ENCODE assay signal across 24 cellular contexts in genomic region chr7:88859288-88859687, GRCh38.
DNase-seq lines count a peak whose midpoint lies in the region; ATAC-seq, FAIRE-seq and TF ChIP-seq lines count a peak whose summit lies in the region.
"Had no signal": no experiment of that assay in that cellular context is flagged by ENCODE, and none has a peak within 500 bp of the region (broad histone marks: within the 10 kb centered on the region; RNA-seq: fewer than 3 reads in every experiment).

No MANE protein-coding gene starts in this region.

- no peaks in the 10 kb centered on the region for H3K79me2 ChIP-seq in HepG2 (ENCODE audit: insufficient read depth, low read length)
- H3K79me2 ChIP-seq in K562 (ENCODE audit: control insufficient read depth, insufficient read depth, low read length) = no peaks in the 10 kb centered on the region

- H3K27me3 ChIP-seq in HepG2 (ENCODE audit: control insufficient read depth in 1 of 2, insufficient read depth in 2 of 2, low read length in 2 of 2) = no peaks in the 10 kb centered on the region
- H3K27me3 ChIP-seq in right lobe of liver = no peaks in the 10 kb centered on the region
- H3K27me3 ChIP-seq in K562 (ENCODE audit: control insufficient read depth in 2 of 2, insufficient read depth in 2 of 2, low read length in 2 of 2) = no peaks in the 10 kb centered on the region
- H3K27me3 ChIP-seq: BE2C, BLaER1 had no signal

- no peak overlapping the region for H2AFZ ChIP-seq in HepG2 (ENCODE audit: low read length)
- H2AFZ ChIP-seq in K562 (ENCODE audit: low read depth, low read length) = no peak overlapping the region

- BruUV-seq in HepG2 (replicated peaks; lab: Mats Ljungman, UMichigan) (no TSS peak), K562 (replicated peaks; lab: Mats Ljungman, UMichigan) (no TSS peak)

- H3K27ac ChIP-seq in HepG2 (ENCODE audit: extremely low read length, insufficient read depth, low read length) = no peak overlapping the region
- H3K27ac ChIP-seq in right lobe of liver = no peak overlapping the region
- H3K27ac ChIP-seq in K562 (ENCODE audit: extremely low read depth, low read depth, low read length) = no peak overlapping the region
- H3K27ac ChIP-seq: 22Rv1, BLaER1 had no signal

- TF ChIP-seq CTCF in HepG2 (CRISPR knock-in tag; IDR thresholded peaks at IDR 0.05) (no peak), right lobe of liver (IDR thresholded peaks at IDR 0.05) (no peak), K562 (IDR thresholded peaks at IDR 0.05 in 2 of 3, conservative IDR thresholded peaks at IDR 0.05 in 1 of 3; ENCODE audit: insufficient read depth in 2 of 3, low read depth in 1 of 3, low read length in 3 of 3) (no peak)

- no peak overlapping the region for H3K9ac ChIP-seq in HepG2 (ENCODE audit: insufficient read depth, low read depth, low read length)
- H3K9ac ChIP-seq in K562 (ENCODE audit: insufficient read depth in 1 of 2, low read depth in 2 of 2, low read length in 2 of 2) = no peak overlapping the region
- H3K9ac ChIP-seq: BLaER1 had no signal

- CTCF ChIA-PET in HepG2 (lab: Yijun Ruan, JAX; ENCODE audit: low intra/inter-chr PET ratio, low total read pairs) (no interaction called here), K562 (lab: Yijun Ruan, JAX; ENCODE audit: low intra/inter-chr PET ratio) (no interaction called here)

- ATAC-seq in HepG2 (no peak), right lobe of liver (no peak), K562 (no peak)
- ATAC-seq: GM12878 had no signal

- POLR2A ChIA-PET in HepG2 (lab: Yijun Ruan, JAX) (no interaction called here), K562 (lab: Yijun Ruan, JAX) (no interaction called here)

- H3K36me3 ChIP-seq in HepG2 (replicated peaks in 1 of 2; ENCODE audit: control insufficient read depth in 1 of 2, insufficient read depth in 2 of 2, low read length in 2 of 2) = no peaks in the 10 kb centered on the region
- H3K36me3 ChIP-seq in right lobe of liver = no peaks in the 10 kb centered on the region
- no peaks in the 10 kb centered on the region for H3K36me3 ChIP-seq in K562 (ENCODE audit: control insufficient read depth, insufficient read depth, low read length)
- H3K36me3 ChIP-seq: BE2C, BLaER1 had no signal

- intact Hi-C loops in HepG2 (cut with micrococcal nuclease; ENCODE audit: unreplicated experiment) = no loop called here
- intact Hi-C loops in right lobe of liver (cut with DNase I) = no loop called here
- intact Hi-C loops in K562 (cut with micrococcal nuclease) = no loop called here

- TF ChIP-seq POLR2A in HepG2 (IDR thresholded peaks at IDR 0.05; ENCODE audit: insufficient read depth in 1 of 2, low read depth in 2 of 2, low read length in 2 of 2) (no peak), right lobe of liver (IDR thresholded peaks at IDR 0.05) (no peak), K562 (conservative IDR thresholded peaks at IDR 0.05) (no peak)

- FAIRE-seq in HepG2 (lab: Jason Lieb, UNC) (no peak), K562 (lab: Jason Lieb, UNC) (no peak)
- FAIRE-seq: GM12878, GM12892, GM18507 had no signal

- TF ChIP-seq RAD21 in HepG2 (CRISPR knock-in tag; IDR thresholded peaks at IDR 0.05) (no peak), K562 (CRISPR knock-in tag; conservative IDR thresholded peaks at IDR 0.05 in 1 of 2, IDR thresholded peaks at IDR 0.05 in 1 of 2) (no peak)

- H3K4me1 ChIP-seq in HepG2 (ENCODE audit: insufficient read depth, low read length) (no peaks in the 10 kb centered on the region), right lobe of liver (no peaks in the 10 kb centered on the region), K562 (replicated peaks in 1 of 2; ENCODE audit: control insufficient read depth in 2 of 2, insufficient read depth in 2 of 2, low read length in 2 of 2) (no peaks in the 10 kb centered on the region)
- H3K4me1 ChIP-seq: BLaER1 had no signal

- no peak overlapping the region for H3K4me3 ChIP-seq in HepG2 (replicated peaks in 1 of 3; ENCODE audit: insufficient read depth in 1 of 3, low read depth in 2 of 3, low read length in 3 of 3)
- no peak overlapping the region for H3K4me3 ChIP-seq in right lobe of liver
- no peak overlapping the region for H3K4me3 ChIP-seq in K562
- H3K4me3 ChIP-seq: BLaER1, GM12878 had no signal

- H3K9me3 ChIP-seq in HepG2 (ENCODE audit: low read length) (no peaks in the 10 kb centered on the region), right lobe of liver (no peaks in the 10 kb centered on the region), K562 (replicated peaks; ENCODE audit: control insufficient read depth, insufficient read depth, low read depth, low read length) (no peaks in the 10 kb centered on the region)
- H3K9me3 ChIP-seq: BE2C, BLaER1 had no signal

- H3K9me1 ChIP-seq in K562 (ENCODE audit: control insufficient read depth, insufficient read depth, low read length) = no peaks in the 10 kb centered on the region

- in situ Hi-C loops in HepG2 (cut with HindIII; ENCODE audit: extremely low pct_ligation_motif_present, low pct_unique_long_range_greater_than_20kb) (no loop called here), K562 (cut with MboI) (no loop called here)

- DNase-seq in HepG2 (ENCODE audit: low spot score) (no peak), right lobe of liver (no peak), K562 (ENCODE audit: extremely low read depth in 1 of 4, low spot score in 3 of 4) (no peak), cerebellum (ENCODE audit: low spot score) (no peak), mesenteric fat pad (ENCODE audit: low spot score) (no peak)
- DNase-seq: ACHN; BE2C; C1 segment of cervical spinal cord; CD4-positive, alpha-beta memory T cell; CD4-positive, CD25-positive, alpha-beta regulatory T cell; CD8-positive, alpha-beta memory T cell; COR-L47; DMS 273 treated with DMSO at 0.1 percent for 48 hours; DMS153; DMS53; DMS79; DND-41; EL; GDM1 had no signal

- TF ChIP-seq EP300 in HepG2 (IDR thresholded peaks at IDR 0.05; ENCODE audit: low read depth in 2 of 2, low read length in 2 of 2) (no peak), HepG2 (CRISPR knock-in tag; IDR thresholded peaks at IDR 0.05; ENCODE audit: borderline replicate concordance) (no peak), K562 (IDR thresholded peaks at IDR 0.05; ENCODE audit: low read length) (no peak)

- no peaks in the 10 kb centered on the region for H4K20me1 ChIP-seq in HepG2 (ENCODE audit: insufficient read depth, low read length)
- no peaks in the 10 kb centered on the region for H4K20me1 ChIP-seq in K562 (replicated peaks; ENCODE audit: control insufficient read depth, insufficient read depth, low read length)
- H4K20me1 ChIP-seq: BLaER1 had no signal

- H3K4me2 ChIP-seq in HepG2 (ENCODE audit: low read depth, low read length) (no peak overlapping the region), K562 (ENCODE audit: insufficient read depth, low read length) (no peak overlapping the region)
- H3K4me2 ChIP-seq: BLaER1 had no signal

TF ChIP-seq in HepG2, 621 proteins besides CTCF, POLR2A, EP300 and RAD21:
- TF ChIP-seq ZNF749 (CRISPR knock-in tag; IDR thresholded peaks at IDR 0.05; ENCODE audit: borderline replicate concordance) = no peak
- TF ChIP-seq ZNF224 (CRISPR knock-in tag; IDR thresholded peaks at IDR 0.05) = no peak
- peak; percentile 31; the same call in 1 of the 2 replicates for TF ChIP-seq NFE2L2 (IDR thresholded peaks at IDR 0.05; ENCODE audit: low read length)
- peak; percentile 44 to 72; a peak in 3 of 4 replicates for TF ChIP-seq MAFK (conservative IDR thresholded peaks at IDR 0.05 in 1 of 2, IDR thresholded peaks at IDR 0.05 in 1 of 2; ENCODE audit: low read length in 2 of 2)
- peak; percentile 42 for TF ChIP-seq MAFF (IDR thresholded peaks at IDR 0.05; ENCODE audit: low read depth, low read length)

TF ChIP-seq in K562, 482 proteins besides CTCF, POLR2A, EP300 and RAD21:
- TF ChIP-seq ZNF347 (CRISPR knock-in tag; IDR thresholded peaks at IDR 0.05; ENCODE audit: low read depth) (no peak), NBN (IDR thresholded peaks at IDR 0.05; ENCODE audit: low read depth) (no peak), ZC3H11A (IDR thresholded peaks at IDR 0.05; ENCODE audit: low read depth, low read length) (no peak), C11orf30 (IDR thresholded peaks at IDR 0.05; ENCODE audit: low read depth) (peak; percentile 39; the same call in 1 of the 2 replicates), ELF4 (CRISPR knock-in tag; IDR thresholded peaks at IDR 0.05) (no peak), MAFG (tag; conservative IDR thresholded peaks at IDR 0.05) (peak; percentile 57), FOXJ2 (tag; IDR thresholded peaks at IDR 0.05) (no peak), MAFF (IDR thresholded peaks at IDR 0.05; ENCODE audit: low read length) (peak; percentile 42; the same call in 1 of the 2 replicates), ZNF316 (IDR thresholded peaks at IDR 0.05) (peak; percentile 85), MAFK (IDR thresholded peaks at IDR 0.05; ENCODE audit: low read length) (peak; percentile 21; the same call in 1 of the 2 replicates), CHD4 (IDR thresholded peaks at IDR 0.05; ENCODE audit: insufficient read depth, insufficient replicate concordance, low read depth, low read length, poor library complexity, severe bottlenecking) (no peak)

Comparison
In these comparisons a context has a peak if more than half of its experiments do, and no peak if none do; other contexts are left out.
1. Of the 241 proteins assayed by ChIP-seq in both HepG2 and K562: peak only in HepG2: none; only in K562: MAFG; in both: MAFF and MAFK; in neither: 238.